Comparison of ENCODE assay signal across 11 cellular contexts in genomic region chr4:148029781-148030180, GRCh38.
"Had no signal": no experiment of that assay in that cellular context is flagged by ENCODE, and none has a peak within 500 bp of the region (broad histone marks: within the 10 kb centered on the region; RNA-seq: fewer than 3 reads in every experiment).

No MANE protein-coding gene starts in this region.

- H2AFZ ChIP-seq: parathyroid adenoma had no signal

- H3K4me3 Mint-ChIP-seq: activated T-helper 1 cell treated with anti-CD3 and anti-CD28 coated beads, Interleukin-12 subunit alpha, Interleukin-12 subunit beta, Interleukin-2, Interleukin-4 antibody, amounts not matched to agents 30 ng/mL and 10 ng/mL and 1 ng/mL, durations not matched to agents 14 hours and 24 hours and 36 hours; T-helper 2 cell treated with Interferon-gamma antibody and Interleukin-4, amounts not matched to agents 5 μg/mL and 100 μg/mL, for 36 hours had no signal

- H3K27me3 ChIP-seq: cardiac muscle cell, heart right ventricle had no signal

- H3K4me3 ChIP-seq: cardiac muscle cell, heart right ventricle, skin epidermis had no signal

- H3K9me3 Mint-ChIP-seq: T-helper 2 cell treated with Interferon-gamma antibody and Interleukin-4, amounts not matched to agents 5 μg/mL and 100 μg/mL, for 36 hours had no signal

- H3K27ac ChIP-seq: cardiac muscle cell, heart right ventricle, skin epidermis had no signal

- H3K9ac ChIP-seq: parathyroid adenoma had no signal

- DNase-seq: activated CD4-positive, alpha-beta T cell treated with anti-CD3 and anti-CD28 coated beads for 1 hour; activated CD4-positive, alpha-beta T cell treated with anti-CD3 and anti-CD28 coated beads, Interleukin-2, amount 50 U/mL, for 48 hours; activated naive CD4-positive, alpha-beta T cell; aorta; heart right ventricle; left ventricle myocardium superior had no signal

- H3K36me3 ChIP-seq: cardiac muscle cell had no signal

- H3K79me2 ChIP-seq: parathyroid adenoma had no signal

- H3K27ac Mint-ChIP-seq: activated T-helper 1 cell treated with anti-CD3 and anti-CD28 coated beads, Interleukin-12 subunit alpha, Interleukin-12 subunit beta, Interleukin-2, Interleukin-4 antibody, amounts not matched to agents 30 ng/mL and 10 ng/mL and 1 ng/mL, durations not matched to agents 14 hours and 24 hours and 36 hours; T-helper 2 cell treated with Interferon-gamma antibody and Interleukin-4, amounts not matched to agents 5 μg/mL and 100 μg/mL, for 36 hours had no signal
